In the genomic region with DNA sequence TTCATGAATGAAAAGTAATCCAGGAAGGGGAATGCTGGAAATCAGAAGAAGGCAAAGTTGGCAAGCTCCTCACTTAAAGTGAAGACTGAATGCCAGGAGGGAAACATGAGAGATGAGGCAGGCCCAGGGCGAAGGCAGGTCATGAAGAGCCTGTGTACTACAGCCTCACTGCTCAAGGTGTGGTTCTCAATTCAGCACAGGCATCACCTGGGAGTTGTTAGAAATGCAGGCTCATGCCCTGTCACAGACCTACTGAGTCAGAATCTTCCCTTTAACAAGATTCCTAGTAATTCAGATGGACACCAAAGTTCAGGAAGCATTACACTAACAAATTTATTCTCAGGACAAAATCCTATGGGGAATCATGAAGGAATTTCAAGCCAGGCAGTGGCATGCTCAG, we compare ENCODE assay signal across 29 cellular contexts.
"Had no signal": no experiment of that assay in that cellular context is flagged by ENCODE, and none has a peak within 500 bp of the region (broad histone marks: within the 10 kb centered on the region; RNA-seq: fewer than 3 reads in every experiment).

No MANE protein-coding gene starts in this region.

- H3K36me3 Mint-ChIP-seq: activated naive CD8-positive, alpha-beta T cell treated with anti-CD3 and anti-CD28 coated beads for 36 hours had no signal

- H3K27ac Mint-ChIP-seq: activated CD4-positive, alpha-beta T cell treated with anti-CD3 and anti-CD28 coated beads, Interleukin-2, amount 10 ng/mL, durations not matched to agents 24 days and 14 days; activated CD8-positive, alpha-beta T cell treated with anti-CD3 and anti-CD28 coated beads for 36 hours; activated naive CD8-positive, alpha-beta T cell treated with anti-CD3 and anti-CD28 coated beads for 36 hours; activated T-cell treated with anti-CD3 and anti-CD28 coated beads, Interleukin-2, amount 50 U/mL, for 72 hours; activated T-helper 17 cell treated with anti-CD3 and anti-CD28 coated beads, Interleukin-2, amount 50 U/mL, for 72 hours had no signal

- ATAC-seq: activated CD8-positive, alpha-beta T cell treated with anti-CD3 and anti-CD28 coated beads for 36 hours; activated T-cell treated with anti-CD3 and anti-CD28 coated beads, Interleukin-2, amount 50 U/mL, for 72 hours; activated T-helper 17 cell treated with anti-CD3 and anti-CD28 coated beads, Interleukin-2, amount 50 U/mL, for 72 hours; PC-3 had no signal

- H3K9me3 ChIP-seq: Peyer's patch had no signal

- H3K4me2 ChIP-seq: KMS-11 had no signal

- H3K9me3 Mint-ChIP-seq: activated CD4-positive, alpha-beta T cell treated with anti-CD3 and anti-CD28 coated beads, Interleukin-2, amount 10 ng/mL, durations not matched to agents 24 days and 14 days; activated CD8-positive, alpha-beta T cell treated with anti-CD3 and anti-CD28 coated beads for 36 hours; activated naive CD8-positive, alpha-beta T cell treated with anti-CD3 and anti-CD28 coated beads for 36 hours; activated T-cell treated with anti-CD3 and anti-CD28 coated beads, Interleukin-2, amount 50 U/mL, for 72 hours; activated T-helper 17 cell treated with anti-CD3 and anti-CD28 coated beads, Interleukin-2, amount 50 U/mL, for 72 hours had no signal

- DNase-seq: activated CD4-positive, alpha-beta T cell treated with anti-CD3 and anti-CD28 coated beads, Interleukin-2, amount 10 ng/mL, durations not matched to agents 24 days and 14 days; activated CD4-positive, alpha-beta T cell treated with anti-CD3 and anti-CD28 coated beads, Interleukin-2, amount 50 U/mL, for 4 hours; activated CD8-positive, alpha-beta T cell treated with anti-CD3 and anti-CD28 coated beads for 36 hours; activated effector memory CD4-positive, alpha-beta T cell treated with anti-CD3 and anti-CD28 coated beads, Interleukin-2, amount 50 U/mL, for 16 hours; activated naive CD4-positive, alpha-beta T cell; activated naive CD4-positive, alpha-beta T cell treated with anti-CD3 and anti-CD28 coated beads, Interleukin-2, amount 50 U/mL, for 16 hours; activated naive CD8-positive, alpha-beta T cell treated with anti-CD3 and anti-CD28 coated beads for 36 hours; activated T-cell treated with anti-CD3 and anti-CD28 coated beads, Interleukin-2, amount 50 U/mL, for 1 hour; activated T-cell treated with anti-CD3 and anti-CD28 coated beads, Interleukin-2, amount 50 U/mL, for 72 hours; amniotic stem cell; aorta; brain microvascular endothelial cell; MM.1S; MV-4-11; NCI-H1092; NCI-H1436 treated with DMSO at 0.1 percent for 48 hours; NCI-H1694 treated with DMSO at 0.1 percent for 48 hours; NCI-H2029; NCI-H345; NCI-H524 treated with DMSO at 0.1 percent for 48 hours; PC-3; Peyer's patch; Right ventricle myocardium superior; SW 1271; T1000; WERI-Rb-1 had no signal

- H3K27me3 ChIP-seq: brain microvascular endothelial cell, Peyer's patch had no signal

- H3K4me1 ChIP-seq: Peyer's patch had no signal

- H3K27me3 Mint-ChIP-seq: activated CD4-positive, alpha-beta T cell treated with anti-CD3 and anti-CD28 coated beads, Interleukin-2, amount 10 ng/mL, durations not matched to agents 24 days and 14 days; activated CD8-positive, alpha-beta T cell treated with anti-CD3 and anti-CD28 coated beads for 36 hours; activated naive CD8-positive, alpha-beta T cell treated with anti-CD3 and anti-CD28 coated beads for 36 hours; activated T-helper 17 cell treated with anti-CD3 and anti-CD28 coated beads, Interleukin-2, amount 50 U/mL, for 72 hours had no signal

- H3K4me3 ChIP-seq: Peyer's patch had no signal

- H3K36me3 ChIP-seq: brain microvascular endothelial cell, Peyer's patch, WERI-Rb-1 had no signal

- H3K4me3 Mint-ChIP-seq: activated CD4-positive, alpha-beta T cell treated with anti-CD3 and anti-CD28 coated beads, Interleukin-2, amount 10 ng/mL, durations not matched to agents 24 days and 14 days; activated CD8-positive, alpha-beta T cell treated with anti-CD3 and anti-CD28 coated beads for 36 hours; activated naive CD8-positive, alpha-beta T cell treated with anti-CD3 and anti-CD28 coated beads for 36 hours; activated T-cell treated with anti-CD3 and anti-CD28 coated beads, Interleukin-2, amount 50 U/mL, for 72 hours; activated T-helper 17 cell treated with anti-CD3 and anti-CD28 coated beads, Interleukin-2, amount 50 U/mL, for 72 hours had no signal

- H3K27ac ChIP-seq: brain microvascular endothelial cell, KMS-11, Peyer's patch, RWPE1, WERI-Rb-1 had no signal
